ENCODE assay signal across 17 cellular contexts in the genomic region with DNA sequence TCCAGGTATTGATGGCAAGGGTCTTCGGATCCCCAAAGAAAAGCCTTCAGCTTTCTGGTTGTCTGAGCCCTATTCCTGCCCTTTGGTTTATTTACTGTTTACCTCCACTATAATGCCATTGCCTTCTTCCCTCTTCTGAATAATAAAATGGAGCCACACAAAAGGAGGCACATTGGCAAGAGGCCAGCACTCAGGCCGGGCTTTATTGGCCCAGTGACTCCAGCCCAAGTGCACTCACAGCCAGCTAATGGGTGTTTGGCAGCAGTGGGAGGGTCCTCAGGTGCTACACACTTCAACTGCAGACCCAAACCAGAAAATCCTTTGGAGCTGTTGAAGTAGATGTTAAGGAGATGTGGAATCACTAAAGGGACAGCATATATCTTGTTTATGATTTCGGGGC.
DNase-seq lines count a peak whose midpoint lies in the region; ATAC-seq lines count a peak whose summit lies in the region.
"Had no signal": no experiment of that assay in that cellular context is flagged by ENCODE, and none has a peak within 500 bp of the region (broad histone marks: within the 10 kb centered on the region; RNA-seq: fewer than 3 reads in every experiment).

No MANE protein-coding gene starts in this region.

- peak; percentile 94 for ATAC-seq in left colon
- no peak for ATAC-seq in GM18858 (IDR thresholded peaks at IDR 0.05; ENCODE audit: unreplicated experiment)
- ATAC-seq: activated CD8-positive, alpha-beta T cell treated with anti-CD3 and anti-CD28 coated beads for 36 hours; activated naive CD4-positive, alpha-beta T cell treated with anti-CD3 and anti-CD28 coated beads, Interleukin-2, amount 50 U/mL, for 72 hours; natural killer cell treated with Interleukin-12 subunit alpha and Interleukin-12 subunit beta and Interleukin-15 and Interleukin-18, amount 100 ng/mL, for 72 hours; stimulated activated naive CD8-positive, alpha-beta T cell treated with anti-CD3 and anti-CD28 coated beads, Interleukin-15, Interleukin-2, amounts not matched to agents 100 U/mL and 50 U/mL, for 24 hours had no signal

- intact Hi-C loops in left colon (cut with DNase I, micrococcal nuclease), result no loop called here

- DNase-seq in DMS 273 (lab: John Stamatoyannopoulos, UW; ENCODE audit: unreplicated experiment) (peak; percentile 20), DMS 273 treated with DMSO at 0.1 percent for 48 hours (lab: John Stamatoyannopoulos, UW) (no peak), NCI-H187 (lab: John Stamatoyannopoulos, UW) (peak; percentile 79 to 82), NCI-H510A treated with DMSO at 0.1 percent for 48 hours (lab: John Stamatoyannopoulos, UW) (peak; percentile 50), left colon (peak; percentile 49 to 80), middle frontal gyrus (ENCODE audit: extremely low spot score, low spot score) (no peak), D341Med (ENCODE audit: low spot score) (no peak)
- DNase-seq: activated CD8-positive, alpha-beta T cell treated with anti-CD3 and anti-CD28 coated beads for 36 hours; foreskin fibroblast; GDM1; midbrain; NCI-H1930; OCI-M1; stimulated activated naive CD8-positive, alpha-beta T cell treated with anti-CD3 and anti-CD28 coated beads, Interleukin-15, Interleukin-2, amounts not matched to agents 100 U/mL and 50 U/mL, for 24 hours had no signal

Comparison
In these comparisons a context has a peak if more than half of its experiments do, and no peak if none do; other contexts are left out.
1. DNase-seq: peak in DMS 273 (single experiment), NCI-H187 (2 of 2), NCI-H510A treated with DMSO at 0.1 percent for 48 hours (single experiment) and left colon (2 of 2); none in DMS 273 treated with DMSO at 0.1 percent for 48 hours (single experiment), middle frontal gyrus (single experiment) and D341Med (single experiment).